Comparison of ENCODE assay signal across 19 cellular contexts in the genomic region with DNA sequence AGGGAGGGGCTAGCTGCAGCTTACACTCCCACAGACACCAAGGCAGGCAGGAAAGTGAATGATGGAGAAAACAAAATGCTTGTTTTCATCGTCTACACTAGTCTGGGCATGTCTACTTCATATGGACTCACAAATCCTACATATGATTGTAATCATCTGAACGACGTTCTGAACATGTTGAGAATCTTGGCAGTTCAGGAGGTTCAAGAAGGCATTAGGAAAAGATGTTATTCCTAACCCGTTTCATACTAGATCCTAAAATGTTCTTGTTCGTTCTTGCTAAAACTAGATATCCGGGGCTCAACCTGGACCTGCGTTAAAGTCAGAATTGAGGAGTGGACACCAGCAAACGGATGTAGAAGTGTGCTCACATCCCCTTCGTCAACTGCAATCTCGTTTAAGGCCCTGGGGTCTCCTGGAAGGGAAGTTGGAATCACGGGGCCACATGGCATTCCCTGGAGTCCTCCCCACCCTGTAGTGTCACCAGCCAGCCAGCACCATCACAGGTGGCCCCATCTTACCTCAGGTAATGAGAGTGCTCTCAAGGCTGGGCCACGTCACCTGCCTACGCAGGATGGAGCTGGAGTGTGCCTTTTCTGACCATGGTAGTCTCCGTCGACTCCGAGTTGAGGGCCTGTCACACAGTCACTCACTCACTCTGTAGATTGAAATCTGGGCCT. TPM values are rescaled to one million over a fixed set of nuclear protein-coding genes. Genes with fewer than 3 reads are reported as not detected.
DNase-seq lines count a peak whose midpoint lies in the region; ATAC-seq, FAIRE-seq and TF ChIP-seq lines count a peak whose summit lies in the region.
"Had no signal": no experiment of that assay in that cellular context is flagged by ENCODE, and none has a peak within 500 bp of the region (broad histone marks: within the 10 kb centered on the region; RNA-seq: fewer than 3 reads in every experiment).

No MANE protein-coding gene starts in this region.

- FAIRE-seq in astrocyte (lab: Jason Lieb, UNC) (no peak), keratinocyte (lab: Jason Lieb, UNC) (no peak)
- FAIRE-seq: GM19239 had no signal

- H3K4me2 ChIP-seq in GM23338 (no peak overlapping the region), astrocyte (ENCODE audit: low read length) (no peak overlapping the region), keratinocyte (ENCODE audit: control insufficient read depth, extremely low read depth, insufficient read depth, low read depth, low read length) (peak overlapping the region; percentile 17)
- H3K4me2 ChIP-seq: PC-9 had no signal

- H3K27me3 ChIP-seq in GM23338 (ENCODE audit: insufficient read depth): no peaks in the 10 kb centered on the region
- peaks cover 11% of the 10 kb centered on the region for H3K27me3 ChIP-seq in astrocyte (ENCODE audit: insufficient read depth, low read length)
- H3K27me3 ChIP-seq in keratinocyte (ENCODE audit: control insufficient read depth, extremely low read depth, insufficient read depth, low read length): no peaks in the 10 kb centered on the region

- H3K36me3 Mint-ChIP-seq in GM23338 (ENCODE audit: low read depth): peaks cover 3% of the 10 kb centered on the region; the same call in 2 of the 3 replicates
- peaks cover 6% of the 10 kb centered on the region for H3K36me3 Mint-ChIP-seq in astrocyte (ENCODE audit: low read depth, unreplicated experiment)
- H3K36me3 Mint-ChIP-seq in osteocyte (ENCODE audit: unreplicated experiment): peaks cover 2% of the 10 kb centered on the region
- H3K36me3 Mint-ChIP-seq in stimulated activated effector memory CD8-positive, alpha-beta T cell treated with anti-CD3 and anti-CD28 coated beads, Interleukin-12 subunit alpha, Interleukin-12 subunit beta, amount 100 ng/mL, for 72 hours: no peaks in the 10 kb centered on the region
- H3K36me3 Mint-ChIP-seq: CD4-positive, CD25-positive, alpha-beta regulatory T cell had no signal

- H3K9me1 ChIP-seq in keratinocyte (ENCODE audit: control insufficient read depth, extremely low read depth, insufficient read depth, low read length): no peaks in the 10 kb centered on the region

- H3K79me2 ChIP-seq in GM23338 (replicated peaks; ENCODE audit: insufficient read depth) (no peaks in the 10 kb centered on the region), astrocyte (ENCODE audit: insufficient read depth, low read length) (no peaks in the 10 kb centered on the region), keratinocyte (ENCODE audit: control insufficient read depth, insufficient read depth, low read length) (no peaks in the 10 kb centered on the region)

- ATAC-seq in GM23338: no peak
- ATAC-seq in stimulated activated effector memory CD8-positive, alpha-beta T cell treated with anti-CD3 and anti-CD28 coated beads, Interleukin-12 subunit alpha, Interleukin-12 subunit beta, amount 100 ng/mL, for 72 hours: no peak
- ATAC-seq in HG02642 (IDR thresholded peaks at IDR 0.05; ENCODE audit: poor library complexity, unreplicated experiment): no peak
- ATAC-seq in HG02588 (IDR thresholded peaks at IDR 0.05; ENCODE audit: unreplicated experiment): no peak

- peaks cover 10% of the 10 kb centered on the region for H3K27me3 Mint-ChIP-seq in GM23338 (ENCODE audit: insufficient read depth, low read depth, poor library complexity)
- peaks cover 4% of the 10 kb centered on the region for H3K27me3 Mint-ChIP-seq in astrocyte (ENCODE audit: low read depth, unreplicated experiment)
- no peaks in the 10 kb centered on the region for H3K27me3 Mint-ChIP-seq in osteocyte (ENCODE audit: unreplicated experiment)
- H3K27me3 Mint-ChIP-seq: CD4-positive, CD25-positive, alpha-beta regulatory T cell had no signal

- H3K4me3 Mint-ChIP-seq in GM23338 (no peak overlapping the region), astrocyte (ENCODE audit: unreplicated experiment) (no peak overlapping the region), osteocyte (ENCODE audit: unreplicated experiment) (no peak overlapping the region)
- H3K4me3 Mint-ChIP-seq in stimulated activated effector memory CD8-positive, alpha-beta T cell treated with anti-CD3 and anti-CD28 coated beads, Interleukin-12 subunit alpha, Interleukin-12 subunit beta, amount 100 ng/mL, for 72 hours: no peak overlapping the region
- H3K4me3 Mint-ChIP-seq: CD4-positive, CD25-positive, alpha-beta regulatory T cell had no signal

- dilution Hi-C loops in keratinocyte (cut with MboI; ENCODE audit: extremely low pct_ligation_motif_present, low sequenced_read_pairs): no loop called here

- H3K4me1 Mint-ChIP-seq in GM23338 (peaks cover 34% of the 10 kb centered on the region), astrocyte (ENCODE audit: low read depth, unreplicated experiment) (peaks cover 4% of the 10 kb centered on the region), osteocyte (ENCODE audit: unreplicated experiment) (peaks cover 3% of the 10 kb centered on the region)
- H3K4me1 Mint-ChIP-seq in stimulated activated effector memory CD8-positive, alpha-beta T cell treated with anti-CD3 and anti-CD28 coated beads, Interleukin-12 subunit alpha, Interleukin-12 subunit beta, amount 100 ng/mL, for 72 hours: no peaks in the 10 kb centered on the region
- H3K4me1 Mint-ChIP-seq: CD4-positive, CD25-positive, alpha-beta regulatory T cell had no signal

- no peak overlapping the region for H3K4me3 ChIP-seq in GM23338
- no peak overlapping the region for H3K4me3 ChIP-seq in astrocyte (ENCODE audit: insufficient read depth, low read depth, low read length)
- H3K4me3 ChIP-seq in keratinocyte (ENCODE audit: control insufficient read depth in 2 of 3, extremely low read depth in 1 of 3, insufficient read depth in 2 of 3, low read depth in 1 of 3, low read length in 3 of 3): no peak overlapping the region
- H3K4me3 ChIP-seq: HAP-1, PC-9, SJCRH30 had no signal

- H3K27ac ChIP-seq in GM23338 (ENCODE audit: low read depth) (no peak overlapping the region), astrocyte (ENCODE audit: low read depth, low read length) (no peak overlapping the region), keratinocyte (ENCODE audit: control insufficient read depth, insufficient read depth, low read length) (no peak overlapping the region)
- H3K27ac ChIP-seq: PC-9, SJCRH30 had no signal

- H3F3A ChIP-seq in GM23338 (replicated peaks; ENCODE audit: low read depth): no peaks in the 10 kb centered on the region

- H3K9me2 ChIP-seq in GM23338 (ENCODE audit: insufficient read depth): no peaks in the 10 kb centered on the region

- no peak overlapping the region for H3K9ac ChIP-seq in astrocyte (ENCODE audit: low read length)
- no peak overlapping the region for H3K9ac ChIP-seq in keratinocyte (ENCODE audit: control insufficient read depth, extremely low read depth, insufficient read depth, low read length)

- no peaks in the 10 kb centered on the region for H4K20me1 ChIP-seq in GM23338 (replicated peaks; ENCODE audit: insufficient read depth)
- no peaks in the 10 kb centered on the region for H4K20me1 ChIP-seq in astrocyte (ENCODE audit: insufficient read depth, low read length)
- no peaks in the 10 kb centered on the region for H4K20me1 ChIP-seq in keratinocyte (ENCODE audit: control insufficient read depth, extremely low read depth, insufficient read depth, low read length)

- H3K27ac Mint-ChIP-seq in GM23338 (peak overlapping the region; percentile 79; the same call in 1 of the 2 replicates), astrocyte (ENCODE audit: unreplicated experiment) (peak overlapping the region; percentile 18), osteocyte (ENCODE audit: unreplicated experiment) (no peak overlapping the region)
- no peak overlapping the region for H3K27ac Mint-ChIP-seq in stimulated activated effector memory CD8-positive, alpha-beta T cell treated with anti-CD3 and anti-CD28 coated beads, Interleukin-12 subunit alpha, Interleukin-12 subunit beta, amount 100 ng/mL, for 72 hours
- H3K27ac Mint-ChIP-seq: CD4-positive, CD25-positive, alpha-beta regulatory T cell had no signal

- H3K9me3 ChIP-seq in astrocyte (ENCODE audit: insufficient read depth, low read depth, low read length) (no peaks in the 10 kb centered on the region), keratinocyte (ENCODE audit: control insufficient read depth, low read depth, low read length) (no peaks in the 10 kb centered on the region)
- H3K9me3 ChIP-seq: Caco-2, HAP-1, SJCRH30 had no signal

- H2AFZ ChIP-seq in GM23338 (no peak overlapping the region), astrocyte (ENCODE audit: low read depth, low read length) (no peak overlapping the region), keratinocyte (ENCODE audit: control insufficient read depth, low read length) (peak overlapping the region; percentile 32)
- H2AFZ ChIP-seq: PC-9 had no signal

- TF ChIP-seq CTCF in GM23338 (conservative IDR thresholded peaks at IDR 0.05; ENCODE audit: low read depth in 2 of 2): no peak
- TF ChIP-seq CTCF in astrocyte (IDR thresholded peaks at IDR 0.05; ENCODE audit: insufficient read depth, low read depth, low read length): no peak
- TF ChIP-seq CTCF in keratinocyte (optimal IDR thresholded peaks at IDR 0.05 in 1 of 3, IDR thresholded peaks at IDR 0.05 in 1 of 3, conservative IDR thresholded peaks at IDR 0.05 in 1 of 3; ENCODE audit: extremely low read depth in 1 of 3, insufficient read depth in 2 of 3, low read length in 3 of 3): no peak
- TF ChIP-seq CTCF in osteocyte (IDR thresholded peaks at IDR 0.05): no peak

- DNase-seq in GM23338 (ENCODE audit: low spot score) (no peak), astrocyte (ENCODE audit: low read depth) (no peak), keratinocyte (ENCODE audit: low read depth, low spot score) (no peak), osteocyte (ENCODE audit: extremely low spot score, unreplicated experiment) (peak; percentile 67)
- no peak for DNase-seq in stimulated activated effector memory CD8-positive, alpha-beta T cell treated with anti-CD3 and anti-CD28 coated beads, Interleukin-12 subunit alpha, Interleukin-12 subunit beta, amount 100 ng/mL, for 72 hours (ENCODE audit: low spot score in 2 of 2)
- DNase-seq: AML-193; Caco-2; CD4-positive, CD25-positive, alpha-beta regulatory T cell; KG1; NCI-H1436; NCI-H2029 treated with DMSO at 0.1 percent for 48 hours; NCI-H510A; NCI-H82; PC-9; SJCRH30 had no signal

- H3K9me3 Mint-ChIP-seq in GM23338 (no peaks in the 10 kb centered on the region), astrocyte (ENCODE audit: unreplicated experiment) (peaks cover 3% of the 10 kb centered on the region), osteocyte (ENCODE audit: unreplicated experiment) (no peaks in the 10 kb centered on the region)
- H3K9me3 Mint-ChIP-seq in stimulated activated effector memory CD8-positive, alpha-beta T cell treated with anti-CD3 and anti-CD28 coated beads, Interleukin-12 subunit alpha, Interleukin-12 subunit beta, amount 100 ng/mL, for 72 hours: no peaks in the 10 kb centered on the region

- H3K4me1 ChIP-seq in GM23338 (ENCODE audit: insufficient read depth): peaks cover 4% of the 10 kb centered on the region; the same call in 1 of the 2 replicates
- peaks cover 6% of the 10 kb centered on the region for H3K4me1 ChIP-seq in astrocyte (ENCODE audit: insufficient read depth, low read length)
- peaks cover 21% of the 10 kb centered on the region for H3K4me1 ChIP-seq in keratinocyte (ENCODE audit: control insufficient read depth, extremely low read depth, insufficient read depth, low read length)
- H3K4me1 ChIP-seq: Caco-2, HAP-1, SJCRH30 had no signal

- no peaks in the 10 kb centered on the region for H3K36me3 ChIP-seq in GM23338 (ENCODE audit: insufficient read depth)
- no peaks in the 10 kb centered on the region for H3K36me3 ChIP-seq in astrocyte (ENCODE audit: insufficient read depth, low read length)
- no peaks in the 10 kb centered on the region for H3K36me3 ChIP-seq in keratinocyte (ENCODE audit: control insufficient read depth in 2 of 2, extremely low read depth in 1 of 2, insufficient read depth in 2 of 2, low read length in 2 of 2)
- H3K36me3 ChIP-seq: SJCRH30 had no signal

RNA-seq across cellular contexts. Expression of a gene that starts 37.3 kb away (rescaled TPM):
- total RNA-seq in GM23338 (2014; rRNA removed; shearing (Covaris generic)): 164 and 221 TPM in 2 replicates
- 248 and 280 TPM in 2 replicates for polyA plus RNA-seq in GM23338 (2016; fragmentation: Nextera tagmentation; extraction: Ambion mirVana)
- 159 and 162 TPM in 2 replicates for total RNA-seq in astrocyte
- polyA plus RNA-seq in keratinocyte: 96.5 to 166 TPM (median 135 TPM) in 3 replicates
- 359 TPM for polyA plus RNA-seq in keratinocyte (2011; ENCODE audit: low read depth)
- polyA plus RNA-seq in keratinocyte (2011; cell fraction: cytosol; rRNA removed): 90.9 and 97.6 TPM in 2 replicates
- 52.0 and 112 TPM in 2 replicates for polyA plus RNA-seq in keratinocyte (2011; cell fraction: nucleus; rRNA removed)
- 170 and 188 TPM in 2 replicates for polyA plus RNA-seq in keratinocyte (2012; ENCODE audit: low replicate concordance)
- 16.6 to 60.4 TPM (median 29.0 TPM) in 3 replicates for polyA minus RNA-seq in keratinocyte
- polyA minus RNA-seq in keratinocyte (2011; cell fraction: cytosol; rRNA and poly(A)+ RNA removed): 123 TPM
- 22.5 and 39.7 TPM in 2 replicates for polyA minus RNA-seq in keratinocyte (2011; cell fraction: nucleus; rRNA and poly(A)+ RNA removed)
- 143 and 150 TPM in 2 replicates for total RNA-seq in osteocyte

Comparison
In these comparisons a context has a peak if more than half of its experiments do, and no peak if none do; other contexts are left out.
1. H3K27ac Mint-ChIP-seq: peak in GM23338 (single experiment) and astrocyte (single experiment); none in osteocyte (single experiment) and stimulated activated effector memory CD8-positive, alpha-beta T cell treated with anti-CD3 and anti-CD28 coated beads, Interleukin-12 subunit alpha, Interleukin-12 subunit beta, amount 100 ng/mL, for 72 hours (single experiment).